Comparison of ENCODE assay signal across 12 cellular contexts in the genomic region with DNA sequence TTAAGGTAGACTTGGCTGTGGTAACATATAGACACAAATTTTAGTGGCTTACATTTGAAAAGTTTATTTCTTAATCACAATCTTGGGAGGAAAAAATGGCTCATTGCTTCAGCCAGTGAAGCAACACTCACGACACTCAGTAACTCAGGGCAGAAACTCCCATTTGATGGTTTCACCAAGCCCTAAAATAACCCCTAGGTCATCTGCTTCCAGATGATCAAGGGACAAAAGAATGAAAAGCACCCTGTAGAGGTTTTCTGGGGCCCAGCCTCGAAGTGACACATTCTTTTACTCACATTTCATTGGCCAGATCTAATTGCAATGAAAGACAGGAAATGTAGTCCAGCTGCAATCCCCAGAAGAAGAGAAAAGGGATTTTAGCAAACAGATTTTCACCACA.
DNase-seq lines count a peak whose midpoint lies in the region; ATAC-seq and TF ChIP-seq lines count a peak whose summit lies in the region.
"Had no signal": no experiment of that assay in that cellular context is flagged by ENCODE, and none has a peak within 500 bp of the region (broad histone marks: within the 10 kb centered on the region; RNA-seq: fewer than 3 reads in every experiment).

No MANE protein-coding gene starts in this region.

- no peaks in the 10 kb centered on the region for H3K27me3 ChIP-seq in left ventricle myocardium inferior (ENCODE audit: low read depth)
- H3K27me3 ChIP-seq in smooth muscle cell (ENCODE audit: low read depth): no peaks in the 10 kb centered on the region
- H3K27me3 ChIP-seq in BE2C: no peaks in the 10 kb centered on the region; the same call in 1 of the 2 replicates

- no peaks in the 10 kb centered on the region for H3K79me2 ChIP-seq in smooth muscle cell (ENCODE audit: low read depth)

- no peaks in the 10 kb centered on the region for H3K9me3 Mint-ChIP-seq in activated T-helper 17 cell treated with anti-CD3 and anti-CD28 coated beads, Interleukin-2, amount 50 U/mL, for 72 hours

- peaks cover 5% of the 10 kb centered on the region for H3K4me1 Mint-ChIP-seq in activated T-helper 17 cell treated with anti-CD3 and anti-CD28 coated beads, Interleukin-2, amount 50 U/mL, for 72 hours

- H3K27ac ChIP-seq in left ventricle myocardium inferior (replicated peaks) (peak overlapping the region; percentile 21), smooth muscle cell (ENCODE audit: low read depth) (peak overlapping the region; percentile 89)
- H3K27ac ChIP-seq: VCaP had no signal

- no peak overlapping the region for H3K27ac Mint-ChIP-seq in activated T-helper 17 cell treated with anti-CD3 and anti-CD28 coated beads, Interleukin-2, amount 50 U/mL, for 72 hours

- peak; percentile 11 for ATAC-seq in activated T-helper 17 cell treated with anti-CD3 and anti-CD28 coated beads, Interleukin-2, amount 50 U/mL, for 72 hours (replicated peaks)
- no peak for ATAC-seq in GM21717 (IDR thresholded peaks at IDR 0.05; ENCODE audit: unreplicated experiment)

- H3K4me1 ChIP-seq in left ventricle myocardium inferior (no peaks in the 10 kb centered on the region), smooth muscle cell (ENCODE audit: low read depth) (peaks cover 11% of the 10 kb centered on the region), BE2C (no peaks in the 10 kb centered on the region)

- H3K36me3 ChIP-seq in left ventricle myocardium inferior (no peaks in the 10 kb centered on the region), smooth muscle cell (ENCODE audit: low read depth) (no peaks in the 10 kb centered on the region), BE2C (no peaks in the 10 kb centered on the region)

- 8% methylated on average over 2 of the region's 2 CpGs for WGBS in smooth muscle cell (ENCODE audit: low lambda C conversion rate)

- H3K4me3 ChIP-seq in left ventricle myocardium inferior: no peak overlapping the region
- no peak overlapping the region for H3K4me3 ChIP-seq in smooth muscle cell
- H3K4me3 ChIP-seq in BE2C (ENCODE audit: low read depth, low read length): no peak overlapping the region

- no peak for TF ChIP-seq CTCF in left ventricle myocardium inferior (IDR thresholded peaks at IDR 0.05; ENCODE audit: borderline replicate concordance)
- no peak for TF ChIP-seq CTCF in smooth muscle cell (IDR thresholded peaks at IDR 0.05; ENCODE audit: borderline replicate concordance, insufficient read depth, poor library complexity, severe bottlenecking)
- TF ChIP-seq CTCF in BE2C (IDR thresholded peaks at IDR 0.05; ENCODE audit: low read depth, low read length): no peak

- no peaks in the 10 kb centered on the region for H3F3A ChIP-seq in smooth muscle cell (ENCODE audit: low read depth)

- DNase-seq in GOT3 (lab: John Stamatoyannopoulos, UW) (peak; percentile 17), left ventricle myocardium inferior (no peak), smooth muscle cell (lab: John Stamatoyannopoulos, UW; ENCODE audit: unreplicated experiment) (no peak), DMS 273 (lab: John Stamatoyannopoulos, UW; ENCODE audit: unreplicated experiment) (no peak), BE2C (no peak), NCI-H1092 treated with DMSO at 0.1 percent for 48 hours (lab: John Stamatoyannopoulos, UW) (no peak)
- DNase-seq: activated gamma-delta T cell treated with Interleukin-2 at 50 U/mL for 16 hours; effector CD8-positive, alpha-beta T cell; stimulated activated CD4-positive, alpha-beta T cell treated with anti-CD3 and anti-CD28 coated beads, Interleukin-12 subunit alpha, Interleukin-12 subunit beta, amount 100 ng/mL, for 4 hours had no signal

- no peaks in the 10 kb centered on the region for H4K20me1 ChIP-seq in smooth muscle cell (ENCODE audit: low read depth)

- H3K4me2 ChIP-seq in smooth muscle cell: peak overlapping the region; percentile 55

- intact Hi-C loops in left ventricle myocardium inferior (cut with micrococcal nuclease): no loop called here

- peaks cover 9% of the 10 kb centered on the region for H3K9me3 ChIP-seq in left ventricle myocardium inferior (replicated peaks)
- no peaks in the 10 kb centered on the region for H3K9me3 ChIP-seq in smooth muscle cell (replicated peaks; ENCODE audit: low read depth)
- H3K9me3 ChIP-seq in BE2C: no peaks in the 10 kb centered on the region

- H3K4me3 Mint-ChIP-seq in activated T-helper 17 cell treated with anti-CD3 and anti-CD28 coated beads, Interleukin-2, amount 50 U/mL, for 72 hours: no peak overlapping the region

- H3K9ac ChIP-seq in smooth muscle cell (ENCODE audit: low read depth): peak overlapping the region; percentile 46

- H3K27me3 Mint-ChIP-seq in activated T-helper 17 cell treated with anti-CD3 and anti-CD28 coated beads, Interleukin-2, amount 50 U/mL, for 72 hours: no peaks in the 10 kb centered on the region

- H2AFZ ChIP-seq in smooth muscle cell (ENCODE audit: low read depth): peak overlapping the region; percentile 70

- no peaks in the 10 kb centered on the region for H3K36me3 Mint-ChIP-seq in activated T-helper 17 cell treated with anti-CD3 and anti-CD28 coated beads, Interleukin-2, amount 50 U/mL, for 72 hours (ENCODE audit: low read depth)
